ENCODE assay signal across 19 cellular contexts in genomic region chr20:60085551-60086132, GRCh38.
"Had no signal": no experiment of that assay in that cellular context is flagged by ENCODE, and none has a peak within 500 bp of the region (broad histone marks: within the 10 kb centered on the region; RNA-seq: fewer than 3 reads in every experiment).

No MANE protein-coding gene starts in this region.

- H3K9me3 Mint-ChIP-seq: activated naive CD4-positive, alpha-beta T cell treated with anti-CD3 and anti-CD28 coated beads, Interleukin-2, amount 50 U/mL, for 72 hours; mesothelial cell of epicardium; neural crest cell had no signal

- FAIRE-seq: bronchial epithelial cell, keratinocyte, pancreas, urothelium cell line had no signal

- H3K36me3 Mint-ChIP-seq: activated naive CD4-positive, alpha-beta T cell treated with anti-CD3 and anti-CD28 coated beads, Interleukin-2, amount 50 U/mL, for 72 hours; mesothelial cell of epicardium; stimulated activated naive B cell treated with anti-CD40 and anti-IgM and Interleukin-4, amounts not matched to agents 10 μg/mL and 1 μg/mL and 100 μg/mL, for 72 hours had no signal

- H3K4me3 ChIP-seq: esophagus muscularis mucosa, gastroesophageal sphincter, lung, pancreas, sigmoid colon, tibial nerve had no signal

- H3K9me3 ChIP-seq: pancreas, tibial nerve had no signal

- H3K27ac Mint-ChIP-seq: activated naive CD4-positive, alpha-beta T cell treated with anti-CD3 and anti-CD28 coated beads, Interleukin-2, amount 50 U/mL, for 72 hours; mesothelial cell of epicardium; stimulated activated naive B cell treated with anti-CD40 and anti-IgM and Interleukin-4, amounts not matched to agents 10 μg/mL and 1 μg/mL and 100 μg/mL, for 72 hours had no signal

- H3K4me1 Mint-ChIP-seq: mesothelial cell of epicardium; neural crest cell; stimulated activated naive B cell treated with anti-CD40 and anti-IgM and Interleukin-4, amounts not matched to agents 10 μg/mL and 1 μg/mL and 100 μg/mL, for 72 hours had no signal

- DNase-seq: activated CD4-positive, alpha-beta T cell treated with anti-CD3 and anti-CD28 coated beads, Interleukin-2, amount 50 U/mL, for 48 hours; activated gamma-delta T cell treated with Interleukin-2 at 50 U/mL for 16 hours; cerebellar nuclear complex; effector CD4-positive, alpha-beta T cell; pancreas; stimulated activated naive B cell treated with anti-CD40 and anti-IgM and Interleukin-4, amounts not matched to agents 10 μg/mL and 1 μg/mL and 100 μg/mL, for 72 hours; SW 1271; WERI-Rb-1 had no signal

- H3K4me3 Mint-ChIP-seq: mesothelial cell of epicardium; neural crest cell; stimulated activated naive B cell treated with anti-CD40 and anti-IgM and Interleukin-4, amounts not matched to agents 10 μg/mL and 1 μg/mL and 100 μg/mL, for 72 hours had no signal

- ATAC-seq: activated naive CD4-positive, alpha-beta T cell treated with anti-CD3 and anti-CD28 coated beads, Interleukin-2, amount 50 U/mL, for 72 hours; gastroesophageal sphincter; pancreas; stimulated activated naive B cell treated with anti-CD40 and anti-IgM and Interleukin-4, amounts not matched to agents 10 μg/mL and 1 μg/mL and 100 μg/mL, for 72 hours had no signal

- H3K27ac ChIP-seq: esophagus muscularis mucosa, gastroesophageal sphincter, pancreas, sigmoid colon, tibial nerve, WERI-Rb-1 had no signal

- H3K36me3 ChIP-seq: esophagus muscularis mucosa, gastroesophageal sphincter, pancreas, sigmoid colon, tibial nerve, WERI-Rb-1 had no signal

- H3K4me1 ChIP-seq: gastroesophageal sphincter, pancreas, sigmoid colon, tibial nerve had no signal
